Comparison of ENCODE assay signal across 8 cellular contexts in genomic region chr17:83080641-83081560, GRCh38.
DNase-seq lines count a peak whose midpoint lies in the region; ATAC-seq, FAIRE-seq and TF ChIP-seq lines count a peak whose summit lies in the region.

No MANE protein-coding gene starts in this region.

- no peak for ATAC-seq in GM19467 (IDR thresholded peaks at IDR 0.05; ENCODE audit: unreplicated experiment)

- FAIRE-seq in RCC 7860 (lab: Jason Lieb, UNC), result no peak

- in situ Hi-C loops in astrocyte of the cerebellum (cut with HindIII; ENCODE audit: low sequenced_read_pairs), result no loop called here

- DNase-seq in GM12865 (ENCODE audit: low read depth), result peak; percentile 48
- peak; percentile 40 for DNase-seq in RCC 7860 (ENCODE audit: low spot score)
- DNase-seq in astrocyte of the cerebellum (ENCODE audit: low read depth), result no peak
- peak; percentile 42 for DNase-seq in iris pigment epithelial cell (ENCODE audit: low read depth)
- DNase-seq in stimulated activated CD4-positive, alpha-beta T cell treated with anti-CD3 and anti-CD28 coated beads, Interleukin-4, amount 100 ng/mL, for 1 hour, result peak; percentile 54
- no peak for DNase-seq in DMS153 (lab: John Stamatoyannopoulos, UW)
- no peak for DNase-seq in dedifferentiated amniotic fluid mesenchymal stem cell (ENCODE audit: extremely low spot score)

- TF ChIP-seq CTCF in GM12865 (IDR thresholded peaks at IDR 0.05; ENCODE audit: insufficient read depth, low read depth, low read length, missing control alignments) (no peak), astrocyte of the cerebellum (IDR thresholded peaks at IDR 0.05; ENCODE audit: low read depth, low read length, missing control alignments) (no peak)

- H3K4me3 ChIP-seq in GM12865 (ENCODE audit: low read depth, low read length) (peak overlapping the region; percentile 44), astrocyte of the cerebellum (ENCODE audit: low read depth, low read length) (peak overlapping the region; percentile 61)

Comparison
In these comparisons a context has a peak if more than half of its experiments do, and no peak if none do; other contexts are left out.
1. DNase-seq: peak in GM12865 (single experiment), RCC 7860 (single experiment), iris pigment epithelial cell (single experiment) and stimulated activated CD4-positive, alpha-beta T cell treated with anti-CD3 and anti-CD28 coated beads, Interleukin-4, amount 100 ng/mL, for 1 hour (single experiment); none in astrocyte of the cerebellum (single experiment), DMS153 (single experiment) and dedifferentiated amniotic fluid mesenchymal stem cell (single experiment).